Comparison of ENCODE assay signal across 13 cellular contexts in the genomic region with DNA sequence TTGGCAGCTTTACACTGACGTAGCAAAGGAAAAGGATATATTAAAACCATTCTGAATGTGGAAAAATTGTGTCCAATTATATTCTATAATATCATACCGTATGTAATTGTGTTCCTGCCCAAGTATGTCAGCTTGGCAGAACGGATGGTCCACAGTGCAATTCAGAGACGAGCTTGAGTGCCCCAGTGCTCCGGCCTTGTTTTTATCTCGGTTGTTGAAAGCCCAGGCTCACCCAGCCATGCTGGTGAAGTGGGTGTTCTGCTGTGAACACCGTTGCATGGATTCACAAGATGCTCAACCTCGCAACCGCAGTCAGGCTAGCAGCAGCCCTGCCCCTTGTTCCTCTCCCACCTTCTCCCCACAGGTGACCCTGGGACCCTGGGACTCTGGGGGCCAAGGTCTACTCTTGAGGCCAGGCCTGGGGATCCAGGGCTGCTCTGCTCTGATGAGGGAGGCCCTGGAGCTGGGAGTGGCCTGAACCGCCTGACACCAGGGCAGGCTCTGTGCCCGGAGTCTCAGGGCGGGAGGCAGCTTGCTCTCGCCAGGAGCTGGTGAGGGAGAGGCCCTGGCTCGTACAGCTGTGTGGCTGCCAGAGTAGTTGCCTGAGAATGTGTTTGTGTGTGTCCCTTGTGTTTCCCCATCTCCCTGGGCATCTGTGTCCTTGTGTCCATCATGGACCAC. TPM values are rescaled to one million over a fixed set of nuclear protein-coding genes. Genes with fewer than 3 reads are reported as not detected.
DNase-seq lines count a peak whose midpoint lies in the region; ATAC-seq and TF ChIP-seq lines count a peak whose summit lies in the region.
"Had no signal": no experiment of that assay in that cellular context is flagged by ENCODE, and none has a peak within 500 bp of the region (broad histone marks: within the 10 kb centered on the region; RNA-seq: fewer than 3 reads in every experiment).

No MANE protein-coding gene starts in this region.

- peaks cover 60% of the 10 kb centered on the region for H3K4me1 ChIP-seq in prostate gland (replicated peaks)

- no peak for ATAC-seq in CD4-positive, alpha-beta T cell (ENCODE audit: poor library complexity)
- no peak for ATAC-seq in HG02970 (IDR thresholded peaks at IDR 0.05; ENCODE audit: low FRiP score, unreplicated experiment)
- no peak for ATAC-seq in HG03025 (IDR thresholded peaks at IDR 0.05; ENCODE audit: low FRiP score, unreplicated experiment)

- intact Hi-C loops in prostate gland (cut with DNase I), result no loop called here
- intact Hi-C loops in CD4-positive, alpha-beta T cell (cut with DNase I, micrococcal nuclease), result no loop called here

- H3K9me3 ChIP-seq in prostate gland, result no peaks in the 10 kb centered on the region
- H3K9me3 ChIP-seq in CD4-positive, alpha-beta T cell (ENCODE audit: control insufficient read depth, low read length), result no peaks in the 10 kb centered on the region

- H3K27me3 Mint-ChIP-seq in HFFc6 (ENCODE audit: insufficient read depth), result no peaks in the 10 kb centered on the region; the same call in 1 of the 2 replicates
- peaks cover 7% of the 10 kb centered on the region for H3K27me3 Mint-ChIP-seq in CD4-positive, alpha-beta T cell

- no peak overlapping the region for H3K4me3 Mint-ChIP-seq in HFFc6
- no peak overlapping the region for H3K4me3 Mint-ChIP-seq in CD4-positive, alpha-beta T cell
- H3K4me3 Mint-ChIP-seq: B cell; T-helper 2 cell treated with Interferon-gamma antibody and Interleukin-4, amounts not matched to agents 5 μg/mL and 100 μg/mL, for 36 hours had no signal

- H3K27me3 ChIP-seq in prostate gland (replicated peaks; ENCODE audit: insufficient read depth), result no peaks in the 10 kb centered on the region
- no peaks in the 10 kb centered on the region for H3K27me3 ChIP-seq in CD4-positive, alpha-beta T cell (ENCODE audit: control insufficient read depth, insufficient read depth, low read length)

- CTCF ChIA-PET in CD4-positive, alpha-beta T cell (lab: Charles Lee), result no interaction called here

- TF ChIP-seq POLR2A in prostate gland (IDR thresholded peaks at IDR 0.05), result peak; percentile 41

- no peaks in the 10 kb centered on the region for H3K36me3 ChIP-seq in prostate gland

- peak; percentile 73 for DNase-seq in AG20443 (ENCODE audit: low spot score)
- DNase-seq in astrocyte of the hippocampus (ENCODE audit: low read depth, low spot score), result peak; percentile 71
- peak; percentile 91 to 92 for DNase-seq in hippocampal formation (lab: John Stamatoyannopoulos, UW)
- DNase-seq in prostate gland (ENCODE audit: low spot score), result peak; percentile 92
- no peak for DNase-seq in HFFc6
- DNase-seq in CD4-positive, alpha-beta T cell, result no peak
- DNase-seq: naive B cell, NCI-H2029 had no signal

- no peak overlapping the region for H3K4me3 ChIP-seq in prostate gland

- peak in 1 of 4 experiments; percentile 1 for TF ChIP-seq CTCF in prostate gland (IDR thresholded peaks at IDR 0.05)
- no peak for TF ChIP-seq CTCF in HFFc6 (IDR thresholded peaks at IDR 0.05)
- TF ChIP-seq CTCF in CD4-positive, alpha-beta T cell (IDR thresholded peaks at IDR 0.05), result no peak

- no peaks in the 10 kb centered on the region for H3K9me3 Mint-ChIP-seq in HFFc6
- H3K9me3 Mint-ChIP-seq in CD4-positive, alpha-beta T cell, result no peaks in the 10 kb centered on the region
- H3K9me3 Mint-ChIP-seq: activated T-helper 2 cell treated with anti-CD3 and anti-CD28 coated beads, Interferon-gamma antibody, Interleukin-2, Interleukin-4, amounts not matched to agents 10 μg/mL and 5 μg/mL and 100 μg/mL, durations not matched to agents 14 hours and 24 hours and 36 hours; naive B cell; T-helper 2 cell treated with Interferon-gamma antibody and Interleukin-4, amounts not matched to agents 5 μg/mL and 100 μg/mL, for 36 hours had no signal

- H3K27ac ChIP-seq in prostate gland, result peak overlapping the region; percentile 71 to 97
- H3K27ac ChIP-seq in CD4-positive, alpha-beta T cell (ENCODE audit: low read depth, low read length), result no peak overlapping the region

- POLR2A ChIA-PET in CD4-positive, alpha-beta T cell (lab: Charles Lee), result no interaction called here

- peaks cover 9% of the 10 kb centered on the region for H3K4me1 Mint-ChIP-seq in HFFc6 (ENCODE audit: low read depth)
- H3K4me1 Mint-ChIP-seq in CD4-positive, alpha-beta T cell (ENCODE audit: low read depth), result no peaks in the 10 kb centered on the region
- H3K4me1 Mint-ChIP-seq: B cell had no signal

- no peak overlapping the region for H3K27ac Mint-ChIP-seq in HFFc6
- no peak overlapping the region for H3K27ac Mint-ChIP-seq in CD4-positive, alpha-beta T cell
- H3K27ac Mint-ChIP-seq: activated T-helper 2 cell treated with anti-CD3 and anti-CD28 coated beads, Interferon-gamma antibody, Interleukin-2, Interleukin-4, amounts not matched to agents 10 μg/mL and 5 μg/mL and 100 μg/mL, durations not matched to agents 14 hours and 24 hours and 36 hours; B cell; naive B cell; T-helper 2 cell treated with Interferon-gamma antibody and Interleukin-4, amounts not matched to agents 5 μg/mL and 100 μg/mL, for 36 hours had no signal

- WGBS in prostate gland, result 27% methylated on average over 14 of the region's 14 CpGs

- peaks cover 14% of the 10 kb centered on the region for H3K36me3 Mint-ChIP-seq in HFFc6 (ENCODE audit: low read depth)
- H3K36me3 Mint-ChIP-seq in CD4-positive, alpha-beta T cell (ENCODE audit: low read depth), result no peaks in the 10 kb centered on the region
- H3K36me3 Mint-ChIP-seq: naive B cell had no signal

RNA-seq across cellular contexts. Expression of gene PTPRF, which starts 11.2 kb away (rescaled TPM):
- total RNA-seq in prostate gland, result 100 to 1,000 TPM; 182 to 292 TPM
- total RNA-seq in HFFc6 (2021; fragmentation: NEBNext Ultra II Directional; extraction: Animal tissue kit (Norgen Biotek cat#: 25700)), result 100 to 1,000 TPM in 4 of 6 experiments, 10 to 100 TPM in 2; 94.3 to 119 (median 109) TPM
- under 1 TPM; 0.14 TPM for total RNA-seq in CD4-positive, alpha-beta T cell

Comparison
In these comparisons a context has a peak if more than half of its experiments do, and no peak if none do; other contexts are left out.
1. DNase-seq: peak in AG20443 (single experiment), astrocyte of the hippocampus (single experiment), hippocampal formation (2 of 2) and prostate gland (single experiment); none in HFFc6 (single experiment) and CD4-positive, alpha-beta T cell (0 of 10).
2. RNA of gene PTPRF, which starts 11.2 kb away (total RNA-seq): 182 to 292 TPM in prostate gland and 94.3 to 119 TPM in HFFc6; 0.14 TPM in CD4-positive, alpha-beta T cell; every median in the first group is over 10 times any median in the second.